In the genomic region with DNA sequence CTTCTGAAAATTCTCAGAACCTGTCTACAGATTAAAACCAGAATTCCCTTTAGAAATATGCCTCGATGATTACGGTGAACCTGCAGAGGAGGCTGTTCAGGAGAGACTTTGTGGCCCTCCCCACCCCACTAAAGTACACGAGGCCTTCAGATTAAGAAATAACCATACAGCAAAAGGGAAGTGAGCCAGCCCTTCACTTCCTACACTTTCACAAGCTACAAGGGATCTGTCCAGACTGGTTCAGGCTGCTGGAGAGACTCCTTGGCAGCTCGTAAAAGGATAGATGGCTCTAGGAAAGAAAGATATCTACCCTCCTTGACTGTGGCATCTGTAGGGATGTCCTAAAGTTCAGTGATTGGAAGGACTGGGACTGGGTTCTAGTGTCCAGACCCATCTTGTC, we compare ENCODE assay signal across 15 cellular contexts.
"Had no signal": no experiment of that assay in that cellular context is flagged by ENCODE, and none has a peak within 500 bp of the region (broad histone marks: within the 10 kb centered on the region; RNA-seq: fewer than 3 reads in every experiment).

No MANE protein-coding gene starts in this region.

- DNase-seq: activated CD4-positive, alpha-beta T cell treated with anti-CD3 and anti-CD28 coated beads, Interleukin-2, amount 50 U/mL, for 48 hours; activated CD4-positive, CD25-positive, alpha-beta regulatory T cell treated with anti-CD3 and anti-CD28 coated beads, Interleukin-2, amount 50 U/mL, for 72 hours; activated effector memory CD4-positive, alpha-beta T cell treated with anti-CD3 and anti-CD28 coated beads, Interleukin-2, amount 50 U/mL, for 16 hours; activated T-cell treated with anti-CD3 and anti-CD28 coated beads, Interleukin-2, amount 50 U/mL, for 4 hours; amygdala; brain microvascular endothelial cell; gastrocnemius medialis; islet precursor cell; left ventricle myocardium superior; ovary; stimulated activated CD4-positive, alpha-beta T cell treated with anti-CD3 and anti-CD28 coated beads, Interleukin-2, amount 100 ng/mL, for 48 hours; stimulated activated naive CD4-positive, alpha-beta T cell treated with Interleukin-2 at 50 U/mL for 16 hours had no signal

- H3K27ac Mint-ChIP-seq: activated naive CD4-positive, alpha-beta T cell treated with anti-CD3 and anti-CD28 coated beads, Interleukin-2, amount 50 U/mL, for 72 hours; neural progenitor cell had no signal

- ATAC-seq: activated naive CD4-positive, alpha-beta T cell treated with anti-CD3 and anti-CD28 coated beads, Interleukin-2, amount 50 U/mL, for 72 hours; activated T-cell treated with anti-CD3 and anti-CD28 coated beads, Interleukin-2, amount 50 U/mL, for 4 hours; gastrocnemius medialis; left ventricle myocardium superior had no signal

- FAIRE-seq: endometrium had no signal

- H3K27ac ChIP-seq: brain microvascular endothelial cell, gastrocnemius medialis, neural progenitor cell, ovary had no signal

- H2AFZ ChIP-seq: neural progenitor cell had no signal

- H3K9me3 ChIP-seq: gastrocnemius medialis, ovary had no signal

- H3K36me3 Mint-ChIP-seq: activated naive CD4-positive, alpha-beta T cell treated with anti-CD3 and anti-CD28 coated beads, Interleukin-2, amount 50 U/mL, for 72 hours; neural progenitor cell had no signal

- H3K9ac ChIP-seq: neural progenitor cell had no signal

- H3K4me3 ChIP-seq: gastrocnemius medialis, neural progenitor cell, ovary had no signal

- H3K4me1 ChIP-seq: gastrocnemius medialis had no signal

- H3K27me3 ChIP-seq: brain microvascular endothelial cell, gastrocnemius medialis, neural progenitor cell, ovary had no signal

- H3K4me2 ChIP-seq: neural progenitor cell had no signal

- H3K36me3 ChIP-seq: brain microvascular endothelial cell, gastrocnemius medialis, neural progenitor cell, ovary had no signal

- H3K4me3 Mint-ChIP-seq: activated T-cell treated with anti-CD3 and anti-CD28 coated beads, Interleukin-2, amount 50 U/mL, for 4 hours; neural progenitor cell had no signal

- H3K9me3 Mint-ChIP-seq: activated naive CD4-positive, alpha-beta T cell treated with anti-CD3 and anti-CD28 coated beads, Interleukin-2, amount 50 U/mL, for 72 hours; activated T-cell treated with anti-CD3 and anti-CD28 coated beads, Interleukin-2, amount 50 U/mL, for 4 hours; neural progenitor cell had no signal
